ENCODE assay signal across 10 cellular contexts in genomic region chr3:109224333-109224732, GRCh38.
DNase-seq lines count a peak whose midpoint lies in the region; ATAC-seq and TF ChIP-seq lines count a peak whose summit lies in the region.
"Had no signal": no experiment of that assay in that cellular context is flagged by ENCODE, and none has a peak within 500 bp of the region (broad histone marks: within the 10 kb centered on the region; RNA-seq: fewer than 3 reads in every experiment).

No MANE protein-coding gene starts in this region.

- peak; percentile 71 for TF ChIP-seq CTCF in LNCaP clone FGC (IDR thresholded peaks at IDR 0.05; ENCODE audit: control insufficient read depth, extremely low read depth, insufficient read depth)
- TF ChIP-seq CTCF in brain microvascular endothelial cell (IDR thresholded peaks at IDR 0.05; ENCODE audit: low read depth, low read length, missing control alignments), result peak; percentile 33
- TF ChIP-seq CTCF in foreskin fibroblast (IDR thresholded peaks at IDR 0.05; ENCODE audit: low read depth, low read length), result no peak

- CTCF ChIA-PET in activated CD8-positive, alpha-beta memory T cell treated with anti-CD3 and anti-CD28 coated beads, Interleukin-2, amount 10 ng/mL, durations not matched to agents 7 days and 5 days (lab: Charles Lee), result no interaction called here

- DNase-seq in activated CD4-positive, alpha-beta T cell treated with anti-CD3 and anti-CD28 coated beads, Interleukin-2, amount 10 ng/mL, durations not matched to agents 24 days and 14 days, result peak; percentile 55
- no peak for DNase-seq in activated CD4-positive, alpha-beta T cell treated with anti-CD3 and anti-CD28 coated beads, Interleukin-2, amount 50 U/mL, for 1 hour
- peak; percentile 7 for DNase-seq in LNCaP clone FGC (ENCODE audit: low read depth)
- DNase-seq in brain microvascular endothelial cell, result no peak
- DNase-seq in pons (ENCODE audit: low spot score), result peak; percentile 13
- no peak for DNase-seq in middle frontal gyrus (ENCODE audit: extremely low spot score, low spot score)
- no peak for DNase-seq in foreskin fibroblast
- no peak for DNase-seq in activated CD8-positive, alpha-beta memory T cell treated with anti-CD3 and anti-CD28 coated beads, Interleukin-2, amount 10 ng/mL, durations not matched to agents 7 days and 5 days
- DNase-seq: mesenchymal stem cell; NK-92 treated with Interleukin-12 subunit alpha and Interleukin-12 subunit beta, amount 100 ng/mL, for 24 hours had no signal

- ATAC-seq in activated CD8-positive, alpha-beta memory T cell treated with anti-CD3 and anti-CD28 coated beads, Interleukin-2, amount 10 ng/mL, durations not matched to agents 7 days and 5 days, result no peak

- no peak overlapping the region for H3K27ac ChIP-seq in brain microvascular endothelial cell

- H3K36me3 ChIP-seq in brain microvascular endothelial cell (replicated peaks), result no peaks in the 10 kb centered on the region

- H3K36me3 Mint-ChIP-seq in activated CD4-positive, alpha-beta T cell treated with anti-CD3 and anti-CD28 coated beads, Interleukin-2, amount 10 ng/mL, durations not matched to agents 24 days and 14 days (ENCODE audit: low read depth), result no peaks in the 10 kb centered on the region
- H3K36me3 Mint-ChIP-seq in activated CD8-positive, alpha-beta memory T cell treated with anti-CD3 and anti-CD28 coated beads, Interleukin-2, amount 10 ng/mL, durations not matched to agents 7 days and 5 days, result no peaks in the 10 kb centered on the region

- H3K9me3 Mint-ChIP-seq in activated CD4-positive, alpha-beta T cell treated with anti-CD3 and anti-CD28 coated beads, Interleukin-2, amount 10 ng/mL, durations not matched to agents 24 days and 14 days, result no peaks in the 10 kb centered on the region
- H3K9me3 Mint-ChIP-seq in activated CD8-positive, alpha-beta memory T cell treated with anti-CD3 and anti-CD28 coated beads, Interleukin-2, amount 10 ng/mL, durations not matched to agents 7 days and 5 days (ENCODE audit: low read depth), result no peaks in the 10 kb centered on the region

- H3K27me3 ChIP-seq in brain microvascular endothelial cell (replicated peaks), result no peaks in the 10 kb centered on the region

- H3K4me3 Mint-ChIP-seq in activated CD4-positive, alpha-beta T cell treated with anti-CD3 and anti-CD28 coated beads, Interleukin-2, amount 10 ng/mL, durations not matched to agents 24 days and 14 days, result no peak overlapping the region
- no peak overlapping the region for H3K4me3 Mint-ChIP-seq in activated CD8-positive, alpha-beta memory T cell treated with anti-CD3 and anti-CD28 coated beads, Interleukin-2, amount 10 ng/mL, durations not matched to agents 7 days and 5 days

- H3K27me3 Mint-ChIP-seq in activated CD4-positive, alpha-beta T cell treated with anti-CD3 and anti-CD28 coated beads, Interleukin-2, amount 10 ng/mL, durations not matched to agents 24 days and 14 days, result no peaks in the 10 kb centered on the region
- peaks cover 7% of the 10 kb centered on the region for H3K27me3 Mint-ChIP-seq in activated CD8-positive, alpha-beta memory T cell treated with anti-CD3 and anti-CD28 coated beads, Interleukin-2, amount 10 ng/mL, durations not matched to agents 7 days and 5 days

- in situ Hi-C loops in brain microvascular endothelial cell (cut with HindIII; ENCODE audit: low pct_ligation_motif_present, low sequenced_read_pairs), result no loop called here

- no peak overlapping the region for H3K4me3 ChIP-seq in LNCaP clone FGC (ENCODE audit: low read depth, low read length)
- no peak overlapping the region for H3K4me3 ChIP-seq in brain microvascular endothelial cell (ENCODE audit: low read depth, low read length)
- no peak overlapping the region for H3K4me3 ChIP-seq in foreskin fibroblast (ENCODE audit: low read depth in 1 of 2, low read length in 2 of 2)

- H3K27ac Mint-ChIP-seq in activated CD4-positive, alpha-beta T cell treated with anti-CD3 and anti-CD28 coated beads, Interleukin-2, amount 10 ng/mL, durations not matched to agents 24 days and 14 days, result no peak overlapping the region
- no peak overlapping the region for H3K27ac Mint-ChIP-seq in activated CD8-positive, alpha-beta memory T cell treated with anti-CD3 and anti-CD28 coated beads, Interleukin-2, amount 10 ng/mL, durations not matched to agents 7 days and 5 days

- H3K4me1 Mint-ChIP-seq in activated CD4-positive, alpha-beta T cell treated with anti-CD3 and anti-CD28 coated beads, Interleukin-2, amount 10 ng/mL, durations not matched to agents 24 days and 14 days, result no peaks in the 10 kb centered on the region
- no peaks in the 10 kb centered on the region for H3K4me1 Mint-ChIP-seq in activated CD8-positive, alpha-beta memory T cell treated with anti-CD3 and anti-CD28 coated beads, Interleukin-2, amount 10 ng/mL, durations not matched to agents 7 days and 5 days

- intact Hi-C loops in activated CD4-positive, alpha-beta T cell treated with anti-CD3 and anti-CD28 coated beads, Interleukin-2, amount 10 ng/mL, durations not matched to agents 24 days and 14 days (cut with micrococcal nuclease), result no loop called here

Comparison
In these comparisons a context has a peak if more than half of its experiments do, and no peak if none do; other contexts are left out.
1. DNase-seq: peak in activated CD4-positive, alpha-beta T cell treated with anti-CD3 and anti-CD28 coated beads, Interleukin-2, amount 10 ng/mL, durations not matched to agents 24 days and 14 days (single experiment), LNCaP clone FGC (single experiment) and pons (single experiment); none in activated CD4-positive, alpha-beta T cell treated with anti-CD3 and anti-CD28 coated beads, Interleukin-2, amount 50 U/mL, for 1 hour (single experiment), brain microvascular endothelial cell (single experiment), middle frontal gyrus (single experiment), foreskin fibroblast (0 of 2) and activated CD8-positive, alpha-beta memory T cell treated with anti-CD3 and anti-CD28 coated beads, Interleukin-2, amount 10 ng/mL, durations not matched to agents 7 days and 5 days (single experiment).